In the genomic region with DNA sequence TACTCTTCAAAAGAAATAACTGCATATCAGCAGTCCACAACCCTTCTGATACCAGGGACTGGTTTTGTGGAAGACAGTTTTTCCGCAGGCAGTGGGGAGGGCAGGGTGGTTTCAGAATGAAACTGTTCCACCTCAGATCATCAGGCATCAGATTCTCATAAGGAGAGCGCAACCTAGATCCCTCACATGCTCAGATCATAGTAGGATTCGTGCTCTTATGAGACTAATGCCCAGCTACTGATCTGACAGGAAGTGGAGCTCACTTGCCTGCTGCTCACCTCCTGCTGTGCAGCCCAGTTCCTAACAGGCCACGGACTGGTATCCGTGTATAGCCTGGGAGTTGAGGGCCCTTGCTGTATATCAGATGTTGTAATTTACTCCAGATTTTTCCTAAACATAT, we compare ENCODE assay signal across 9 cellular contexts. TPM values are rescaled to one million over a fixed set of nuclear protein-coding genes. Genes with fewer than 3 reads are reported as not detected.
DNase-seq lines count a peak whose midpoint lies in the region; ATAC-seq, FAIRE-seq and TF ChIP-seq lines count a peak whose summit lies in the region.
"Had no signal": no experiment of that assay in that cellular context is flagged by ENCODE, and none has a peak within 500 bp of the region (broad histone marks: within the 10 kb centered on the region; RNA-seq: fewer than 3 reads in every experiment).

No MANE protein-coding gene starts in this region.

- TF ChIP-seq CTCF in D721Med (IDR thresholded peaks at IDR 0.05; ENCODE audit: insufficient read depth, missing control alignments) (no peak), endodermal cell (conservative IDR thresholded peaks at IDR 0.05) (no peak), uterus (IDR thresholded peaks at IDR 0.05) (no peak)

- no peak overlapping the region for H3K4me3 Mint-ChIP-seq in dendritic cell treated with granulocyte-macrophage colony-stimulating factor and Interleukin-4, amounts not matched to agents 40 ng/mL and 50 ng/mL, for 4 days
- no peak overlapping the region for H3K4me3 Mint-ChIP-seq in endodermal cell

- 60 to 87% methylated on average over 3 to 5 of the region's 5 CpGs for WGBS in endodermal cell (ENCODE audit: insufficient coverage in 1 of 2, insufficient read length in 1 of 2), 2 experiments

- FAIRE-seq in D721Med (lab: Jason Lieb, UNC), result no peak

- no peak overlapping the region for H3K9ac ChIP-seq in endodermal cell (ENCODE audit: extremely low read depth, low read length, poor library complexity, severe bottlenecking)

- no peaks in the 10 kb centered on the region for H3K9me3 Mint-ChIP-seq in dendritic cell treated with granulocyte-macrophage colony-stimulating factor and Interleukin-4, amounts not matched to agents 40 ng/mL and 50 ng/mL, for 4 days
- no peaks in the 10 kb centered on the region for H3K9me3 Mint-ChIP-seq in endodermal cell

- H3K27ac ChIP-seq in endodermal cell (ENCODE audit: low read depth, low read length), result no peak overlapping the region
- no peak overlapping the region for H3K27ac ChIP-seq in uterus

- no peak for TF ChIP-seq POLR2A in uterus (IDR thresholded peaks at IDR 0.05)

- peaks cover 25% of the 10 kb centered on the region for H3K4me1 Mint-ChIP-seq in dendritic cell treated with granulocyte-macrophage colony-stimulating factor and Interleukin-4, amounts not matched to agents 40 ng/mL and 50 ng/mL, for 4 days (ENCODE audit: low read depth)
- peaks cover 9% of the 10 kb centered on the region for H3K4me1 Mint-ChIP-seq in endodermal cell

- H3K9me3 ChIP-seq in MG63 (no peaks in the 10 kb centered on the region), endodermal cell (ENCODE audit: control insufficient read depth, low read length) (no peaks in the 10 kb centered on the region), uterus (no peaks in the 10 kb centered on the region)

- H3K4me3 ChIP-seq in MG63 (no peak overlapping the region), endodermal cell (ENCODE audit: low read length) (no peak overlapping the region), uterus (no peak overlapping the region)
- H3K4me3 ChIP-seq: skin epidermis had no signal

- H3K27me3 ChIP-seq in MG63 (no peaks in the 10 kb centered on the region), endodermal cell (ENCODE audit: control insufficient read depth, insufficient read depth, low read length, poor library complexity, severe bottlenecking) (peaks cover 8% of the 10 kb centered on the region), uterus (no peaks in the 10 kb centered on the region)

- H3K36me3 ChIP-seq in MG63 (peaks cover 27% of the 10 kb centered on the region), endodermal cell (ENCODE audit: control insufficient read depth, insufficient read depth, low read length) (peaks cover 16% of the 10 kb centered on the region), uterus (no peaks in the 10 kb centered on the region)

- DNase-seq in MG63, result peak; percentile 17
- no peak for DNase-seq in D721Med (ENCODE audit: insufficient read length, low spot score)
- DNase-seq in endodermal cell, result no peak
- DNase-seq in uterus, result no peak
- DNase-seq in kidney tubule cell (ENCODE audit: low spot score), result no peak

- peak overlapping the region; percentile 72 for H3K27ac Mint-ChIP-seq in dendritic cell treated with granulocyte-macrophage colony-stimulating factor and Interleukin-4, amounts not matched to agents 40 ng/mL and 50 ng/mL, for 4 days
- no peak overlapping the region for H3K27ac Mint-ChIP-seq in endodermal cell

- peak; percentile 47 for ATAC-seq in GM18499 (IDR thresholded peaks at IDR 0.05; ENCODE audit: insufficient read depth, unreplicated experiment)
- ATAC-seq in GM21576 (IDR thresholded peaks at IDR 0.05; ENCODE audit: unreplicated experiment), result peak; percentile 55

- peaks cover 14% of the 10 kb centered on the region for H3K36me3 Mint-ChIP-seq in dendritic cell treated with granulocyte-macrophage colony-stimulating factor and Interleukin-4, amounts not matched to agents 40 ng/mL and 50 ng/mL, for 4 days (ENCODE audit: low read depth)
- peaks cover 12% of the 10 kb centered on the region for H3K36me3 Mint-ChIP-seq in endodermal cell (ENCODE audit: low read depth)

- H3K27me3 Mint-ChIP-seq in dendritic cell treated with granulocyte-macrophage colony-stimulating factor and Interleukin-4, amounts not matched to agents 40 ng/mL and 50 ng/mL, for 4 days, result no peaks in the 10 kb centered on the region
- no peaks in the 10 kb centered on the region for H3K27me3 Mint-ChIP-seq in endodermal cell (ENCODE audit: insufficient read depth)

- intact Hi-C loops in dendritic cell treated with granulocyte-macrophage colony-stimulating factor and Interleukin-4, amounts not matched to agents 40 ng/mL and 50 ng/mL, for 4 days (cut with micrococcal nuclease), result no loop called here
- intact Hi-C loops in uterus (cut with DNase I; ENCODE audit: low total_unique reads), result no loop called here

- H3K4me1 ChIP-seq in endodermal cell (ENCODE audit: control insufficient read depth, insufficient read depth, low read length) (peaks cover 14% of the 10 kb centered on the region), uterus (no peaks in the 10 kb centered on the region)

RNA-seq across cellular contexts. Expression of a gene that starts 11.5 kb away (rescaled TPM):
- total RNA-seq in MG63 (2014; rRNA removed; shearing (Covaris generic); ENCODE audit: low replicate concordance), result 65.6 and 81.6 TPM in 2 replicates
- total RNA-seq in endodermal cell, result 10 to 100 TPM; 79.4 to 92.0 TPM
- 41.1 TPM for polyA plus RNA-seq in endodermal cell (2013, experiment 1 of 2)
- 47.7 TPM for polyA plus RNA-seq in endodermal cell (2013, experiment 2 of 2)
- 100 to 1,000 TPM in 2 of 4 donors, 10 to 100 TPM in 2; 68.9 to 290 (median 98.1) TPM for total RNA-seq in uterus

RNA-seq across cellular contexts. Expression of a gene that starts 11.8 kb away (rescaled TPM):
- 70.5 and 143 TPM in 2 replicates for total RNA-seq in MG63 (2014; rRNA removed; shearing (Covaris generic); ENCODE audit: low replicate concordance)
- total RNA-seq in endodermal cell, result 10 to 100 TPM; 33.0 to 40.6 TPM
- polyA plus RNA-seq in endodermal cell (2013, experiment 1 of 2), result 32.7 TPM
- 33.8 TPM for polyA plus RNA-seq in endodermal cell (2013, experiment 2 of 2)
- total RNA-seq in uterus, result 10 to 100 TPM in 3 of 4 donors, 1 to 10 TPM in 1; 7.4 to 40.9 (median 23.1) TPM

RNA-seq across cellular contexts. Expression of a gene that starts 34.3 kb away (rescaled TPM):
- total RNA-seq in MG63 (2014; rRNA removed; shearing (Covaris generic); ENCODE audit: low replicate concordance), result 58.9 and 161 TPM in 2 replicates
- total RNA-seq in endodermal cell (10 to 100 TPM in 1 of 2 donors, 1 to 10 TPM in 1; 8.6 to 11.0 TPM), uterus (10 to 100 TPM in 1 of 4 donors, 1 to 10 TPM in 3; 1.0 to 10.8 (median 6.6) TPM)
- polyA plus RNA-seq in endodermal cell (2013, experiment 1 of 2), result 5.3 TPM
- 6.1 TPM for polyA plus RNA-seq in endodermal cell (2013, experiment 2 of 2)

RNA-seq across cellular contexts. Expression of a gene that starts 50.9 kb away (rescaled TPM):
- 19.8 and 26.5 TPM in 2 replicates for total RNA-seq in MG63 (2014; rRNA removed; shearing (Covaris generic); ENCODE audit: low replicate concordance)
- total RNA-seq in endodermal cell (10 to 100 TPM; 52.8 to 53.0 TPM), uterus (10 to 100 TPM; 14.6 to 64.7 (median 56.0) TPM)
- polyA plus RNA-seq in endodermal cell (2013, experiment 1 of 2), result 31.7 TPM
- polyA plus RNA-seq in endodermal cell (2013, experiment 2 of 2), result 30.3 TPM
